In the genomic region with DNA sequence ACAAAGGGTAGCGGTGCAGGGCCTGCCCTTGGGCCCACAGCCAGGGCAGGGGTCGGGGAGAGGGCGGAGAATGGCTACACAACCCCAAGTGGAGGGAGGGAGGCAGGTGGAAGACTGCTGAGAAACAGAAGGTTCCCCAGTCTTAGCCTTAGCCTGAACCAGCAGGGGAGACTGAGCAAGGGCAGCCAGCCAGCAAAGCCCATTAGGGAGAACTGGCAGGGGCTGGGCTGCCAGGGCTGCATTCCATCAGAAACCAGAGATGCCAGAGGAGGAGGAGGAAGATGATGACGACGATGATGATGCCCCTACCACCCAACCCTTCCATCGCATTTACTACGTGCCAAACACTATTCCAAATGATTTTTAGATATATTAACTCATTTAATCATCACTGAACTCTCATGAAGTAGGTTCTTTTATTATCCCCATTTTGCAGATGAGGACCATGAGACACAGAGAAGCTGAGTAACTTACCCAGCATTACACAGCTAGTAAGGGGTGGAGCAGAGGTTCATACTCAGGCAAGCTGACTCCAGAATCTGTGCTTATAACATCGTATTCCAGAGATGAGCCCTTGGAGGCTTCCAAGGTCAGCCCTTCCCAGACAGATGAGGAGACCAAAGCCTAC, we compare ENCODE assay signal across 1 cellular context.
TF ChIP-seq lines count a peak whose summit lies in the region.

No MANE protein-coding gene starts in this region.

TF ChIP-seq in HCT116, 20 proteins besides CTCF, POLR2A, EP300 and RAD21 (continued from another document):
- no peak for TF ChIP-seq FOSL1 (IDR thresholded peaks at IDR 0.05; ENCODE audit: low read depth)
- no peak for TF ChIP-seq CEBPB (IDR thresholded peaks at IDR 0.05; ENCODE audit: low read depth)
- TF ChIP-seq, protein P1, sequence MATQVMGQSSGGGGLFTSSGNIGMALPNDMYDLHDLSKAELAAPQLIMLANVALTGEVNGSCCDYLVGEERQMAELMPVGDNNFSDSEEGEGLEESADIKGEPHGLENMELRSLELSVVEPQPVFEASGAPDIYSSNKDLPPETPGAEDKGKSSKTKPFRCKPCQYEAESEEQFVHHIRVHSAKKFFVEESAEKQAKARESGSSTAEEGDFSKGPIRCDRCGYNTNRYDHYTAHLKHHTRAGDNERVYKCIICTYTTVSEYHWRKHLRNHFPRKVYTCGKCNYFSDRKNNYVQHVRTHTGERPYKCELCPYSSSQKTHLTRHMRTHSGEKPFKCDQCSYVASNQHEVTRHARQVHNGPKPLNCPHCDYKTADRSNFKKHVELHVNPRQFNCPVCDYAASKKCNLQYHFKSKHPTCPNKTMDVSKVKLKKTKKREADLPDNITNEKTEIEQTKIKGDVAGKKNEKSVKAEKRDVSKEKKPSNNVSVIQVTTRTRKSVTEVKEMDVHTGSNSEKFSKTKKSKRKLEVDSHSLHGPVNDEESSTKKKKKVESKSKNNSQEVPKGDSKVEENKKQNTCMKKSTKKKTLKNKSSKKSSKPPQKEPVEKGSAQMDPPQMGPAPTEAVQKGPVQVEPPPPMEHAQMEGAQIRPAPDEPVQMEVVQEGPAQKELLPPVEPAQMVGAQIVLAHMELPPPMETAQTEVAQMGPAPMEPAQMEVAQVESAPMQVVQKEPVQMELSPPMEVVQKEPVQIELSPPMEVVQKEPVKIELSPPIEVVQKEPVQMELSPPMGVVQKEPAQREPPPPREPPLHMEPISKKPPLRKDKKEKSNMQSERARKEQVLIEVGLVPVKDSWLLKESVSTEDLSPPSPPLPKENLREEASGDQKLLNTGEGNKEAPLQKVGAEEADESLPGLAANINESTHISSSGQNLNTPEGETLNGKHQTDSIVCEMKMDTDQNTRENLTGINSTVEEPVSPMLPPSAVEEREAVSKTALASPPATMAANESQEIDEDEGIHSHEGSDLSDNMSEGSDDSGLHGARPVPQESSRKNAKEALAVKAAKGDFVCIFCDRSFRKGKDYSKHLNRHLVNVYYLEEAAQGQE (IDR thresholded peaks at IDR 0.05; ENCODE audit: low read depth) = no peak
- TF ChIP-seq JUND (IDR thresholded peaks at IDR 0.05) = no peak
- TF ChIP-seq YY1 (IDR thresholded peaks at IDR 0.05; ENCODE audit: extremely low read depth, insufficient replicate concordance, low read depth, low read length) = no peak
- TF ChIP-seq ZFX (IDR thresholded peaks at IDR 0.05) = no peak
- TF ChIP-seq SIN3A (IDR thresholded peaks at IDR 0.05; ENCODE audit: low read depth) = no peak
- TF ChIP-seq POLR2AphosphoS5 (IDR thresholded peaks at IDR 0.05; ENCODE audit: low read depth, low read length) = no peak
- TF ChIP-seq EGR1 (IDR thresholded peaks at IDR 0.05; ENCODE audit: low read depth) = no peak
- no peak for TF ChIP-seq ZNF274 (IDR thresholded peaks at IDR 0.05; ENCODE audit: low read depth, low read length)
- no peak for TF ChIP-seq CBX3 (IDR thresholded peaks at IDR 0.05; ENCODE audit: low read depth)
TF ChIP-seq in HCT116: peak in this region for 0.
